Comparison of ENCODE assay signal across 9 cellular contexts in genomic region chr11:82996966-82997606, GRCh38.
DNase-seq lines count a peak whose midpoint lies in the region; ATAC-seq and TF ChIP-seq lines count a peak whose summit lies in the region.
"Had no signal": no experiment of that assay in that cellular context is flagged by ENCODE, and none has a peak within 500 bp of the region (broad histone marks: within the 10 kb centered on the region; RNA-seq: fewer than 3 reads in every experiment).

No MANE protein-coding gene starts in this region.

- H3K9me3 Mint-ChIP-seq in activated T-cell treated with anti-CD3 and anti-CD28 coated beads, Interleukin-2, amount 50 U/mL, for 4 hours: no peaks in the 10 kb centered on the region
- H3K9me3 Mint-ChIP-seq in stimulated activated effector memory CD8-positive, alpha-beta T cell treated with anti-CD3 and anti-CD28 coated beads, Interleukin-12 subunit alpha, Interleukin-12 subunit beta, amount 100 ng/mL, for 72 hours: no peaks in the 10 kb centered on the region
- no peaks in the 10 kb centered on the region for H3K9me3 Mint-ChIP-seq in H9

- no peak overlapping the region for H3K14ac ChIP-seq in H9 (ENCODE audit: insufficient read depth, low read length)

- no peak overlapping the region for H2BK5ac ChIP-seq in H9 (ENCODE audit: insufficient read length, low read length)

- H3K9me3 ChIP-seq in H9 (ENCODE audit: control insufficient read depth, low read depth, low read length): no peaks in the 10 kb centered on the region
- no peaks in the 10 kb centered on the region for H3K9me3 ChIP-seq in BE2C

- WGBS in H9 (ENCODE audit: extremely low coverage, insufficient read length, low lambda C conversion rate): no CpG with 5 or more reads among the region's 14 CpGs

- no peak overlapping the region for H3K56ac ChIP-seq in H9 (ENCODE audit: insufficient read length, low read depth, low read length)

- TF ChIP-seq CTCF in H9 (conservative IDR thresholded peaks at IDR 0.05) (no peak), BE2C (IDR thresholded peaks at IDR 0.05; ENCODE audit: low read depth, low read length) (no peak)

- no peak for DNase-seq in activated T-cell treated with anti-CD3 and anti-CD28 coated beads, Interleukin-2, amount 50 U/mL, for 4 hours
- peak in 1 of 2 donors; percentile 65 for DNase-seq in stimulated activated effector memory CD8-positive, alpha-beta T cell treated with anti-CD3 and anti-CD28 coated beads, Interleukin-12 subunit alpha, Interleukin-12 subunit beta, amount 100 ng/mL, for 72 hours (ENCODE audit: low spot score in 2 of 2)
- DNase-seq in H9: no peak
- no peak for DNase-seq in BE2C
- DNase-seq in stimulated activated naive CD4-positive, alpha-beta T cell treated with Interleukin-2 at 50 U/mL for 16 hours (lab: John Stamatoyannopoulos, UW): no peak

- H3K27ac Mint-ChIP-seq in stimulated activated effector memory CD8-positive, alpha-beta T cell treated with anti-CD3 and anti-CD28 coated beads, Interleukin-12 subunit alpha, Interleukin-12 subunit beta, amount 100 ng/mL, for 72 hours: peak overlapping the region; percentile 52
- peak overlapping the region in 1 of 3 experiments; percentile 86; a peak in 4 of 7 replicates for H3K27ac Mint-ChIP-seq in H9

- no peak overlapping the region for H3K4me2 ChIP-seq in H9 (ENCODE audit: insufficient read depth, insufficient read length, low read length)

- H3K4ac ChIP-seq in H9 (ENCODE audit: low read depth, low read length): no peak overlapping the region

- H2BK120ac ChIP-seq in H9 (ENCODE audit: low read depth, low read length, poor library complexity, severe bottlenecking): no peak overlapping the region

- no peak overlapping the region for H4K91ac ChIP-seq in H9 (ENCODE audit: insufficient read length, low read depth, low read length)

- peaks cover 32% of the 10 kb centered on the region for H3K36me3 Mint-ChIP-seq in activated T-cell treated with anti-CD3 and anti-CD28 coated beads, Interleukin-2, amount 50 U/mL, for 4 hours (ENCODE audit: insufficient read depth)
- H3K36me3 Mint-ChIP-seq in stimulated activated effector memory CD8-positive, alpha-beta T cell treated with anti-CD3 and anti-CD28 coated beads, Interleukin-12 subunit alpha, Interleukin-12 subunit beta, amount 100 ng/mL, for 72 hours: no peaks in the 10 kb centered on the region
- peaks cover 0 to 2% (median 0%) of the 10 kb centered on the region in 3 experiments; a peak in 1 of 7 replicates for H3K36me3 Mint-ChIP-seq in H9 (ENCODE audit: insufficient read depth in 1 of 3, low read depth in 3 of 3)

- H3T11ph ChIP-seq in H9 (ENCODE audit: low read length): no peak overlapping the region

- H3K4me1 ChIP-seq in H9 (ENCODE audit: insufficient read depth, low read length) (no peaks in the 10 kb centered on the region; the same call in 1 of the 2 replicates), BE2C (peaks cover 28% of the 10 kb centered on the region)

- no peaks in the 10 kb centered on the region for H3K27me3 Mint-ChIP-seq in activated T-cell treated with anti-CD3 and anti-CD28 coated beads, Interleukin-2, amount 50 U/mL, for 4 hours (ENCODE audit: low read depth)
- no peaks in the 10 kb centered on the region for H3K27me3 Mint-ChIP-seq in H9 (ENCODE audit: low read depth)

- H3K4me3 ChIP-seq in GM08714 (ENCODE audit: low read length): peak overlapping the region; percentile 10
- no peak overlapping the region for H3K4me3 ChIP-seq in BE2C (ENCODE audit: low read depth, low read length)
- H3K4me3 ChIP-seq: cardiac muscle cell had no signal

- no peaks in the 10 kb centered on the region for H4K20me1 ChIP-seq in H9 (ENCODE audit: control insufficient read depth, insufficient read depth, insufficient read length)

- H3K4me1 Mint-ChIP-seq in activated T-cell treated with anti-CD3 and anti-CD28 coated beads, Interleukin-2, amount 50 U/mL, for 4 hours (ENCODE audit: low read depth): peaks cover 54% of the 10 kb centered on the region
- H3K4me1 Mint-ChIP-seq in stimulated activated effector memory CD8-positive, alpha-beta T cell treated with anti-CD3 and anti-CD28 coated beads, Interleukin-12 subunit alpha, Interleukin-12 subunit beta, amount 100 ng/mL, for 72 hours: peaks cover 35% of the 10 kb centered on the region
- peaks cover 6 to 20% of the 10 kb centered on the region in 2 experiments; a peak in 3 of 4 replicates for H3K4me1 Mint-ChIP-seq in H9

- H4K8ac ChIP-seq in H9 (replicated peaks; ENCODE audit: insufficient read length, low read depth, low read length): no peak overlapping the region

- ATAC-seq in GM19395 (IDR thresholded peaks at IDR 0.05; ENCODE audit: unreplicated experiment): peak; percentile 93
- peak; percentile 90 for ATAC-seq in HG03342 (IDR thresholded peaks at IDR 0.05; ENCODE audit: unreplicated experiment)
- ATAC-seq in activated T-cell treated with anti-CD3 and anti-CD28 coated beads, Interleukin-2, amount 50 U/mL, for 4 hours: peak; percentile 23 to 28
- peak; percentile 89 for ATAC-seq in stimulated activated effector memory CD8-positive, alpha-beta T cell treated with anti-CD3 and anti-CD28 coated beads, Interleukin-12 subunit alpha, Interleukin-12 subunit beta, amount 100 ng/mL, for 72 hours

- H4K5ac ChIP-seq in H9 (ENCODE audit: insufficient read length, low read depth, low read length): no peak overlapping the region

- no peaks in the 10 kb centered on the region for H3K79me1 ChIP-seq in H9 (ENCODE audit: insufficient read depth, low read depth, low read length, poor library complexity, severe bottlenecking)

- H3K79me2 ChIP-seq in H9 (ENCODE audit: insufficient read depth, low read length): no peaks in the 10 kb centered on the region

- H2BK12ac ChIP-seq in H9 (ENCODE audit: insufficient read length, low read depth, low read length): no peak overlapping the region

- no peak overlapping the region for H2BK15ac ChIP-seq in H9 (ENCODE audit: low read depth, low read length)

- no peaks in the 10 kb centered on the region; the same call in 1 of the 2 replicates for H3K36me3 ChIP-seq in BE2C
- H3K36me3 ChIP-seq: cardiac muscle cell had no signal

- no peak overlapping the region for H2AK5ac ChIP-seq in H9 (ENCODE audit: insufficient read length, low read length)

- no peak overlapping the region for H2BK20ac ChIP-seq in H9 (ENCODE audit: low read depth, low read length, poor library complexity, severe bottlenecking)

- H3K27me3 ChIP-seq in H9 (ENCODE audit: insufficient read depth, low read length): no peaks in the 10 kb centered on the region
- H3K27me3 ChIP-seq in BE2C: no peaks in the 10 kb centered on the region
- H3K27me3 ChIP-seq: cardiac muscle cell had no signal

- no peak overlapping the region for H3K9ac ChIP-seq in H9 (ENCODE audit: extremely low read depth, insufficient read length, low read length)

- H3K23me2 ChIP-seq in H9 (ENCODE audit: insufficient read length, low read depth, low read length, poor library complexity, severe bottlenecking): no peaks in the 10 kb centered on the region

- H3K27ac ChIP-seq in H9 (ENCODE audit: insufficient read length, low read depth, low read length): no peak overlapping the region

- H3K18ac ChIP-seq in H9 (ENCODE audit: insufficient read length, low read depth, low read length): no peak overlapping the region

- no peak overlapping the region for H3K4me3 Mint-ChIP-seq in activated T-cell treated with anti-CD3 and anti-CD28 coated beads, Interleukin-2, amount 50 U/mL, for 4 hours
- H3K4me3 Mint-ChIP-seq in stimulated activated effector memory CD8-positive, alpha-beta T cell treated with anti-CD3 and anti-CD28 coated beads, Interleukin-12 subunit alpha, Interleukin-12 subunit beta, amount 100 ng/mL, for 72 hours: peak overlapping the region; percentile 6
- H3K4me3 Mint-ChIP-seq in H9: no peak overlapping the region

- H2AFZ ChIP-seq in H9 (ENCODE audit: low read length): no peak overlapping the region

- H3K23ac ChIP-seq in H9 (ENCODE audit: insufficient read length, low read depth, low read length): no peak overlapping the region

Comparison
In these comparisons a context has a peak if more than half of its experiments do, and no peak if none do; other contexts are left out.
1. ATAC-seq: peak in every context shown above with its lines; median percentile 93 in GM19395; 90 in HG03342; 89 in stimulated activated effector memory CD8-positive, alpha-beta T cell treated with anti-CD3 and anti-CD28 coated beads, Interleukin-12 subunit alpha, Interleukin-12 subunit beta, amount 100 ng/mL, for 72 hours; 26 in activated T-cell treated with anti-CD3 and anti-CD28 coated beads, Interleukin-2, amount 50 U/mL, for 4 hours.